In genomic region chr15:85598203-85598602, GRCh38 we compare ENCODE assay signal across 16 cellular contexts.
DNase-seq lines count a peak whose midpoint lies in the region; ATAC-seq and TF ChIP-seq lines count a peak whose summit lies in the region.
"Had no signal": no experiment of that assay in that cellular context is flagged by ENCODE, and none has a peak within 500 bp of the region (broad histone marks: within the 10 kb centered on the region; RNA-seq: fewer than 3 reads in every experiment).

No MANE protein-coding gene starts in this region.

- TF ChIP-seq POLR2A in Peyer's patch (IDR thresholded peaks at IDR 0.05): no peak

- ATAC-seq in activated CD8-positive, alpha-beta memory T cell treated with anti-CD3 and anti-CD28 coated beads, Interleukin-2, amount 10 ng/mL, durations not matched to agents 7 days and 5 days: no peak
- ATAC-seq in activated naive CD8-positive, alpha-beta T cell treated with anti-CD3 and anti-CD28 coated beads, Interleukin-2, amount 50 U/mL, for 24 hours: no peak
- ATAC-seq in HG03520 (IDR thresholded peaks at IDR 0.05; ENCODE audit: unreplicated experiment): no peak

- no peaks in the 10 kb centered on the region for H3K9me3 Mint-ChIP-seq in activated CD8-positive, alpha-beta memory T cell treated with anti-CD3 and anti-CD28 coated beads, Interleukin-2, amount 10 ng/mL, durations not matched to agents 7 days and 5 days (ENCODE audit: low read depth)
- no peaks in the 10 kb centered on the region for H3K9me3 Mint-ChIP-seq in activated naive CD8-positive, alpha-beta T cell treated with anti-CD3 and anti-CD28 coated beads, Interleukin-2, amount 50 U/mL, for 24 hours

- H3K27me3 Mint-ChIP-seq in activated CD8-positive, alpha-beta memory T cell treated with anti-CD3 and anti-CD28 coated beads, Interleukin-2, amount 10 ng/mL, durations not matched to agents 7 days and 5 days: no peaks in the 10 kb centered on the region
- no peaks in the 10 kb centered on the region for H3K27me3 Mint-ChIP-seq in activated naive CD8-positive, alpha-beta T cell treated with anti-CD3 and anti-CD28 coated beads, Interleukin-2, amount 50 U/mL, for 24 hours

- H3K4me3 ChIP-seq in mesodermal cell (ENCODE audit: extremely low read depth, insufficient read depth, low read length, poor library complexity, severe bottlenecking) (no peak overlapping the region), skin epidermis (no peak overlapping the region), Peyer's patch (no peak overlapping the region)

- peaks cover 9% of the 10 kb centered on the region for H3K4me1 ChIP-seq in mesodermal cell (ENCODE audit: control insufficient read depth, insufficient read depth, low read length, poor library complexity, severe bottlenecking)
- no peaks in the 10 kb centered on the region for H3K4me1 ChIP-seq in Peyer's patch

- peaks cover 21% of the 10 kb centered on the region for H3K36me3 ChIP-seq in mesodermal cell (ENCODE audit: control insufficient read depth, insufficient read depth, low read length)
- peaks cover 0 to 28% (median 0%) of the 10 kb centered on the region in 3 donors for H3K36me3 ChIP-seq in Peyer's patch

- H3K36me3 Mint-ChIP-seq in activated CD8-positive, alpha-beta memory T cell treated with anti-CD3 and anti-CD28 coated beads, Interleukin-2, amount 10 ng/mL, durations not matched to agents 7 days and 5 days: peaks cover 43% of the 10 kb centered on the region
- peaks cover 29% of the 10 kb centered on the region for H3K36me3 Mint-ChIP-seq in activated naive CD8-positive, alpha-beta T cell treated with anti-CD3 and anti-CD28 coated beads, Interleukin-2, amount 50 U/mL, for 24 hours (ENCODE audit: low read depth)

- no peak for DNase-seq in activated CD8-positive, alpha-beta memory T cell treated with anti-CD3 and anti-CD28 coated beads, Interleukin-2, amount 10 ng/mL, durations not matched to agents 7 days and 5 days
- DNase-seq in activated CD8-positive, alpha-beta memory T cell treated with anti-CD3 and anti-CD28 coated beads for 24 hours: no peak
- DNase-seq in activated naive CD8-positive, alpha-beta T cell treated with anti-CD3 and anti-CD28 coated beads, Interleukin-2, amount 50 U/mL, for 24 hours: no peak
- DNase-seq in Peyer's patch (no peak), NCI-H524 (lab: John Stamatoyannopoulos, UW) (no peak)
- DNase-seq: aorta, COR-L47, foreskin melanocyte, NCI-H1417 treated with DMSO at 0.1 percent for 48 hours, NCI-H446 had no signal

- peak overlapping the region; percentile 84 for H3K27ac ChIP-seq in mesodermal cell (ENCODE audit: low read depth, low read length, severe bottlenecking)
- H3K27ac ChIP-seq in skin epidermis: peak overlapping the region in 12 of 21 experiments; percentile 6 to 77 (median 46)
- peak overlapping the region in 1 of 4 donors; percentile 19 for H3K27ac ChIP-seq in Peyer's patch
- H3K27ac ChIP-seq: HL-60, KMS-11 had no signal

- no peaks in the 10 kb centered on the region for H3K9me3 ChIP-seq in mesodermal cell (ENCODE audit: control insufficient read depth, low read length)
- no peaks in the 10 kb centered on the region for H3K9me3 ChIP-seq in Peyer's patch
- H3K9me3 ChIP-seq: SK-N-SH had no signal

- WGBS in mesodermal cell (ENCODE audit: insufficient coverage in 2 of 2), 2 experiments: 91 to 100% methylated on average over 1 to 3 of the region's 4 CpGs

- peak overlapping the region; percentile 34 for H3K27ac Mint-ChIP-seq in activated CD8-positive, alpha-beta memory T cell treated with anti-CD3 and anti-CD28 coated beads, Interleukin-2, amount 10 ng/mL, durations not matched to agents 7 days and 5 days
- H3K27ac Mint-ChIP-seq in activated naive CD8-positive, alpha-beta T cell treated with anti-CD3 and anti-CD28 coated beads, Interleukin-2, amount 50 U/mL, for 24 hours: peak overlapping the region; percentile 5

- TF ChIP-seq CTCF in Peyer's patch (IDR thresholded peaks at IDR 0.05): no peak

- H3K4me3 Mint-ChIP-seq in activated CD8-positive, alpha-beta memory T cell treated with anti-CD3 and anti-CD28 coated beads, Interleukin-2, amount 10 ng/mL, durations not matched to agents 7 days and 5 days: no peak overlapping the region
- H3K4me3 Mint-ChIP-seq in activated naive CD8-positive, alpha-beta T cell treated with anti-CD3 and anti-CD28 coated beads, Interleukin-2, amount 50 U/mL, for 24 hours: no peak overlapping the region

- CTCF ChIA-PET in activated CD8-positive, alpha-beta memory T cell treated with anti-CD3 and anti-CD28 coated beads, Interleukin-2, amount 10 ng/mL, durations not matched to agents 7 days and 5 days (lab: Charles Lee): interaction anchor here (0.8 kb wide), 1 partner anchor 15 kb away, joined by 3 read pairs; no protein-coding TSS in a partner anchor

- H3K27me3 ChIP-seq in Peyer's patch: no peaks in the 10 kb centered on the region

- peaks cover 51% of the 10 kb centered on the region for H3K4me1 Mint-ChIP-seq in activated CD8-positive, alpha-beta memory T cell treated with anti-CD3 and anti-CD28 coated beads, Interleukin-2, amount 10 ng/mL, durations not matched to agents 7 days and 5 days
- H3K4me1 Mint-ChIP-seq in activated naive CD8-positive, alpha-beta T cell treated with anti-CD3 and anti-CD28 coated beads, Interleukin-2, amount 50 U/mL, for 24 hours: peaks cover 52% of the 10 kb centered on the region
